Comparison of ENCODE assay signal across 1 cellular context in genomic region chr19:41804327-41804726, GRCh38.
TF ChIP-seq lines count a peak whose summit lies in the region.

No MANE protein-coding gene starts in this region.

TF ChIP-seq in A549, 52 proteins besides CTCF, POLR2A, EP300 and RAD21:
- no peak for TF ChIP-seq MAX (IDR thresholded peaks at IDR 0.05)
- TF ChIP-seq SREBF2 (IDR thresholded peaks at IDR 0.05): no peak
- TF ChIP-seq, protein P1, sequence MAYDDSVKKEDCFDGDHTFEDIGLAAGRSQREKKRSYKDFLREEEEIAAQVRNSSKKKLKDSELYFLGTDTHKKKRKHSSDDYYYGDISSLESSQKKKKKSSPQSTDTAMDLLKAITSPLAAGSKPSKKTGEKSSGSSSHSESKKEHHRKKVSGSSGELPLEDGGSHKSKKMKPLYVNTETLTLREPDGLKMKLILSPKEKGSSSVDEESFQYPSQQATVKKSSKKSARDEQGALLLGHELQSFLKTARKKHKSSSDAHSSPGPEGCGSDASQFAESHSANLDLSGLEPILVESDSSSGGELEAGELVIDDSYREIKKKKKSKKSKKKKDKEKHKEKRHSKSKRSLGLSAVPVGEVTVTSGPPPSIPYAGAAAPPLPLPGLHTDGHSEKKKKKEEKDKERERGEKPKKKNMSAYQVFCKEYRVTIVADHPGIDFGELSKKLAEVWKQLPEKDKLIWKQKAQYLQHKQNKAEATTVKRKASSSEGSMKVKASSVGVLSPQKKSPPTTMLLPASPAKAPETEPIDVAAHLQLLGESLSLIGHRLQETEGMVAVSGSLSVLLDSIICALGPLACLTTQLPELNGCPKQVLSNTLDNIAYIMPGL (CRISPR knock-in tag; IDR thresholded peaks at IDR 0.05; ENCODE audit: borderline replicate concordance): no peak
- TF ChIP-seq MYC (IDR thresholded peaks at IDR 0.05; ENCODE audit: borderline replicate concordance, low read length): no peak
- TF ChIP-seq CHD2 (IDR thresholded peaks at IDR 0.05; ENCODE audit: low read length, partially characterized antibody): no peak
- no peak for TF ChIP-seq REST (IDR thresholded peaks at IDR 0.05)
- no peak for TF ChIP-seq RCOR1 (IDR thresholded peaks at IDR 0.05; ENCODE audit: low read depth, low read length)
- TF ChIP-seq PHF8 (IDR thresholded peaks at IDR 0.05; ENCODE audit: borderline replicate concordance, low read depth): no peak
- TF ChIP-seq NPAS2 (CRISPR knock-in tag; IDR thresholded peaks at IDR 0.05; ENCODE audit: borderline replicate concordance): no peak
- no peak for TF ChIP-seq SMC3 (IDR thresholded peaks at IDR 0.05)
- TF ChIP-seq EHF (CRISPR knock-in tag; IDR thresholded peaks at IDR 0.05): no peak
